In genomic region chr4:140300271-140300970, GRCh38 we compare ENCODE assay signal across 10 cellular contexts.
DNase-seq lines count a peak whose midpoint lies in the region; ATAC-seq and TF ChIP-seq lines count a peak whose summit lies in the region.
"Had no signal": no experiment of that assay in that cellular context is flagged by ENCODE, and none has a peak within 500 bp of the region (broad histone marks: within the 10 kb centered on the region; RNA-seq: fewer than 3 reads in every experiment).

No MANE protein-coding gene starts in this region.

- H3K4me1 ChIP-seq in left ventricle myocardium inferior (peaks cover 13% of the 10 kb centered on the region), suprapubic skin (peaks cover 28% of the 10 kb centered on the region)

- H3K4me3 ChIP-seq in left ventricle myocardium inferior (no peak overlapping the region), fibroblast of the aortic adventitia (ENCODE audit: low read depth, low read length) (no peak overlapping the region), suprapubic skin (no peak overlapping the region)

- no peaks in the 10 kb centered on the region for H3K27me3 ChIP-seq in left ventricle myocardium inferior (ENCODE audit: low read depth)
- H3K27me3 ChIP-seq in suprapubic skin, result no peaks in the 10 kb centered on the region
- H3K27me3 ChIP-seq: neutrophil had no signal

- H3K27ac ChIP-seq in left ventricle myocardium inferior (replicated peaks) (no peak overlapping the region), suprapubic skin (no peak overlapping the region)
- H3K27ac ChIP-seq: neutrophil had no signal

- H3K9me3 ChIP-seq in left ventricle myocardium inferior (replicated peaks) (no peaks in the 10 kb centered on the region), suprapubic skin (no peaks in the 10 kb centered on the region)
- H3K9me3 ChIP-seq: neutrophil had no signal

- WGBS in suprapubic skin, result 46% methylated on average over 4 of the region's 4 CpGs

- TF ChIP-seq POLR2A in suprapubic skin (IDR thresholded peaks at IDR 0.05), result no peak

- intact Hi-C loops in left cardiac atrium (cut with DNase I), result no loop called here
- intact Hi-C loops in left ventricle myocardium inferior (cut with micrococcal nuclease), result no loop called here

- no peak for TF ChIP-seq CTCF in left ventricle myocardium inferior (IDR thresholded peaks at IDR 0.05; ENCODE audit: borderline replicate concordance)
- TF ChIP-seq CTCF in fibroblast of the aortic adventitia (IDR thresholded peaks at IDR 0.05; ENCODE audit: insufficient read depth, low read length), result no peak
- TF ChIP-seq CTCF in suprapubic skin (IDR thresholded peaks at IDR 0.05), result no peak

- H3K36me3 ChIP-seq in left ventricle myocardium inferior (no peaks in the 10 kb centered on the region), suprapubic skin (no peaks in the 10 kb centered on the region)
- H3K36me3 ChIP-seq: neutrophil had no signal

- TF ChIP-seq EP300 in suprapubic skin (IDR thresholded peaks at IDR 0.05), result no peak

- DNase-seq in left cardiac atrium, result no peak
- no peak for DNase-seq in left ventricle myocardium inferior
- peak; percentile 80 for DNase-seq in RKO (ENCODE audit: low spot score)
- peak; percentile 64 for DNase-seq in fibroblast of the aortic adventitia (ENCODE audit: low read depth)
- peak; percentile 51 for DNase-seq in superior temporal gyrus (ENCODE audit: extremely low spot score)
- no peak for DNase-seq in mesenteric fat pad (ENCODE audit: low spot score)
- no peak for DNase-seq in suprapubic skin (ENCODE audit: low spot score in 2 of 2)
- DNase-seq: activated B cell treated with CpG ODN at 0.5 μM for 24 hours had no signal

- ATAC-seq in left cardiac atrium (peak; percentile 46 to 85), HG02938 (IDR thresholded peaks at IDR 0.05; ENCODE audit: unreplicated experiment) (no peak)

Comparison
In these comparisons a context has a peak if more than half of its experiments do, and no peak if none do; other contexts are left out.
1. DNase-seq: peak in RKO (single experiment), fibroblast of the aortic adventitia (single experiment) and superior temporal gyrus (single experiment); none in left cardiac atrium (single experiment), left ventricle myocardium inferior (single experiment), mesenteric fat pad (single experiment) and suprapubic skin (0 of 2).